Comparison of ENCODE assay signal across 12 cellular contexts in genomic region chr13:41603917-41604316, GRCh38.
DNase-seq lines count a peak whose midpoint lies in the region; ATAC-seq, FAIRE-seq and TF ChIP-seq lines count a peak whose summit lies in the region.
"Had no signal": no experiment of that assay in that cellular context is flagged by ENCODE, and none has a peak within 500 bp of the region (broad histone marks: within the 10 kb centered on the region; RNA-seq: fewer than 3 reads in every experiment).

No MANE protein-coding gene starts in this region.

- TF ChIP-seq POLR2A in endothelial cell of umbilical vein (IDR thresholded peaks at IDR 0.05; ENCODE audit: low read depth, low read length) = no peak

- no CpG with 5 or more reads among the region's 1 CpG for WGBS in mesendoderm (ENCODE audit: extremely low coverage, insufficient coverage, low lambda C conversion rate)

- H3K27me3 ChIP-seq in endothelial cell of umbilical vein (ENCODE audit: control insufficient read depth in 2 of 2, insufficient read depth in 2 of 2, low read length in 2 of 2) (no peaks in the 10 kb centered on the region), mesendoderm (ENCODE audit: insufficient read depth, low read length, poor library complexity) (no peaks in the 10 kb centered on the region)
- H3K27me3 ChIP-seq: BLaER1 treated with 17β-estradiol and CSF1 and Interleukin-3, amounts not matched to agents 10 nM and 100 nM; heart left ventricle had no signal

- no peak overlapping the region for H3K23ac ChIP-seq in mesendoderm (ENCODE audit: low read length)

- no TSS peak for BruUV-seq in endothelial cell of umbilical vein (replicated peaks; lab: Mats Ljungman, UMichigan)

- no peak overlapping the region for H4K8ac ChIP-seq in mesendoderm (ENCODE audit: low read depth, low read length)

- H3K36me3 ChIP-seq in endothelial cell of umbilical vein (ENCODE audit: control insufficient read depth in 2 of 2, extremely low read depth in 1 of 2, insufficient read depth in 2 of 2, low read length in 2 of 2) (no peaks in the 10 kb centered on the region), mesendoderm (ENCODE audit: control insufficient read depth, insufficient read depth, low read length) (no peaks in the 10 kb centered on the region)

- dilution Hi-C loops in endothelial cell of umbilical vein (cut with MboI; ENCODE audit: extremely low pct_ligation_motif_present, low sequenced_read_pairs) = no loop called here

- peak; percentile 40 to 51 for ATAC-seq in activated T-cell treated with anti-CD3 and anti-CD28 coated beads, Interleukin-2, amount 50 U/mL, for 72 hours (replicated peaks in 1 of 2)

- peaks cover 8 to 20% of the 10 kb centered on the region in 2 donors for H3K36me3 Mint-ChIP-seq in activated T-cell treated with anti-CD3 and anti-CD28 coated beads, Interleukin-2, amount 50 U/mL, for 72 hours (ENCODE audit: insufficient read depth in 2 of 2)
- peaks cover 88% of the 10 kb centered on the region for H3K36me3 Mint-ChIP-seq in activated T-cell treated with anti-CD3 and anti-CD28 coated beads, Interleukin-2, amount 50 U/mL, for 24 hours (ENCODE audit: low read depth)

- intact Hi-C loops in endothelial cell of umbilical vein (cut with micrococcal nuclease) = no loop called here

- POLR2A ChIA-PET in endothelial cell of umbilical vein (lab: Charles Lee) = no interaction called here

- H4K5ac ChIP-seq in mesendoderm (ENCODE audit: low read length) = no peak overlapping the region

- no peak overlapping the region for H3K18ac ChIP-seq in mesendoderm (ENCODE audit: low read length)

- no peak overlapping the region for H3K4ac ChIP-seq in mesendoderm (ENCODE audit: low read depth, low read length)

- peaks cover 5% of the 10 kb centered on the region for H3K4me1 ChIP-seq in endothelial cell of umbilical vein (ENCODE audit: control insufficient read depth, extremely low read depth, insufficient read depth, low read length)
- no peaks in the 10 kb centered on the region for H3K4me1 ChIP-seq in mesendoderm (ENCODE audit: control insufficient read depth, low read depth, low read length)
- H3K4me1 ChIP-seq: BLaER1 treated with 17β-estradiol and CSF1 and Interleukin-3, amounts not matched to agents 10 nM and 100 nM; heart left ventricle had no signal

- peak; percentile 66 for FAIRE-seq in endothelial cell of umbilical vein (lab: Jason Lieb, UNC)

- no peaks in the 10 kb centered on the region for H3K79me1 ChIP-seq in mesendoderm (ENCODE audit: low read length)

- H3K56ac ChIP-seq in mesendoderm (ENCODE audit: low read length) = no peak overlapping the region

- H2BK5ac ChIP-seq in mesendoderm (ENCODE audit: low read length) = no peak overlapping the region

- no peaks in the 10 kb centered on the region for H3K9me3 Mint-ChIP-seq in activated T-cell treated with anti-CD3 and anti-CD28 coated beads, Interleukin-2, amount 50 U/mL, for 72 hours
- no peaks in the 10 kb centered on the region for H3K9me3 Mint-ChIP-seq in activated T-cell treated with anti-CD3 and anti-CD28 coated beads, Interleukin-2, amount 50 U/mL, for 24 hours

- no peaks in the 10 kb centered on the region for H3K79me2 ChIP-seq in endothelial cell of umbilical vein (ENCODE audit: control insufficient read depth, insufficient read depth, low read length)
- no peaks in the 10 kb centered on the region for H3K79me2 ChIP-seq in mesendoderm (ENCODE audit: control insufficient read depth, insufficient read depth, low read length)

- TF ChIP-seq CTCF in endothelial cell of umbilical vein (IDR thresholded peaks at IDR 0.05; ENCODE audit: extremely low read depth in 1 of 2, insufficient read depth in 1 of 2, low read depth in 1 of 2, low read length in 2 of 2) = no peak

- H3K4me3 ChIP-seq in endothelial cell of umbilical vein (replicated peaks in 1 of 3; ENCODE audit: insufficient read depth in 1 of 3, low read depth in 1 of 3, low read length in 3 of 3) (no peak overlapping the region), skeletal muscle cell (ENCODE audit: low read depth, low read length) (no peak overlapping the region), mesendoderm (ENCODE audit: low read length) (no peak overlapping the region)
- H3K4me3 ChIP-seq: BLaER1 treated with 17β-estradiol and CSF1 and Interleukin-3, amounts not matched to agents 10 nM and 100 nM; heart left ventricle had no signal

- no peak overlapping the region for H3K4me2 ChIP-seq in endothelial cell of umbilical vein (ENCODE audit: insufficient read depth, low read length)
- no peak overlapping the region for H3K4me2 ChIP-seq in mesendoderm (ENCODE audit: low read length)
- H3K4me2 ChIP-seq: BLaER1 treated with 17β-estradiol and CSF1 and Interleukin-3, amounts not matched to agents 10 nM and 100 nM had no signal

- H3K4me3 Mint-ChIP-seq in activated T-cell treated with anti-CD3 and anti-CD28 coated beads, Interleukin-2, amount 50 U/mL, for 72 hours = no peak overlapping the region
- H3K4me3 Mint-ChIP-seq in activated T-cell treated with anti-CD3 and anti-CD28 coated beads, Interleukin-2, amount 50 U/mL, for 24 hours = no peak overlapping the region

- H3K4me1 Mint-ChIP-seq in activated T-cell treated with anti-CD3 and anti-CD28 coated beads, Interleukin-2, amount 50 U/mL, for 72 hours (ENCODE audit: low read depth) = no peaks in the 10 kb centered on the region
- H3K4me1 Mint-ChIP-seq in activated T-cell treated with anti-CD3 and anti-CD28 coated beads, Interleukin-2, amount 50 U/mL, for 24 hours (ENCODE audit: low read depth) = no peaks in the 10 kb centered on the region

- H3K27ac ChIP-seq in endothelial cell of umbilical vein (ENCODE audit: insufficient read depth, low read depth, low read length) (no peak overlapping the region), mesendoderm (ENCODE audit: low read depth, low read length) (no peak overlapping the region)
- H3K27ac ChIP-seq: BLaER1 treated with 17β-estradiol and CSF1 and Interleukin-3, amounts not matched to agents 10 nM and 100 nM; heart left ventricle had no signal

- no peak overlapping the region for H2AFZ ChIP-seq in endothelial cell of umbilical vein (ENCODE audit: low read depth, low read length)

- H3K27me3 Mint-ChIP-seq in activated T-cell treated with anti-CD3 and anti-CD28 coated beads, Interleukin-2, amount 50 U/mL, for 72 hours (ENCODE audit: low read depth) = no peaks in the 10 kb centered on the region
- no peaks in the 10 kb centered on the region for H3K27me3 Mint-ChIP-seq in activated T-cell treated with anti-CD3 and anti-CD28 coated beads, Interleukin-2, amount 50 U/mL, for 24 hours

- peak; percentile 3 to 17 for DNase-seq in activated T-cell treated with anti-CD3 and anti-CD28 coated beads, Interleukin-2, amount 50 U/mL, for 72 hours
- DNase-seq in activated T-cell treated with anti-CD3 and anti-CD28 coated beads, Interleukin-2, amount 50 U/mL, for 24 hours = no peak
- DNase-seq in NCI-H2029 treated with DMSO at 0.1 percent for 48 hours (lab: John Stamatoyannopoulos, UW) (peak; percentile 21), endothelial cell of umbilical vein (ENCODE audit: low read depth, low spot score) (peak; percentile 69), skeletal muscle cell (ENCODE audit: low read depth) (peak; percentile 50), mesendoderm (no peak), CD1c-positive myeloid dendritic cell (ENCODE audit: extremely low spot score) (no peak)
- DNase-seq in stimulated activated naive CD4-positive, alpha-beta T cell treated with Interleukin-2 at 50 U/mL for 16 hours (lab: John Stamatoyannopoulos, UW) = no peak
- DNase-seq: activated CD4-positive, alpha-beta T cell treated with anti-CD3 and anti-CD28 coated beads, Interleukin-2, amount 50 U/mL, for 1 hour; NCI-H1092 had no signal

- no peaks in the 10 kb centered on the region for H3K9me3 ChIP-seq in endothelial cell of umbilical vein (replicated peaks; ENCODE audit: control insufficient read depth, insufficient read depth, low read length)
- H3K9me3 ChIP-seq: BLaER1 treated with 17β-estradiol and CSF1 and Interleukin-3, amounts not matched to agents 10 nM and 100 nM; heart left ventricle had no signal

- H2AK5ac ChIP-seq in mesendoderm (ENCODE audit: low read length) = no peak overlapping the region

- CTCF ChIA-PET in endothelial cell of umbilical vein (lab: Charles Lee) = interaction anchor here (0.6 kb wide), 1 partner anchor 10 kb away, joined by 3 read pairs; no protein-coding TSS in a partner anchor

- H2BK120ac ChIP-seq in mesendoderm (ENCODE audit: low read depth, low read length) = no peak overlapping the region

- H3K27ac Mint-ChIP-seq in activated T-cell treated with anti-CD3 and anti-CD28 coated beads, Interleukin-2, amount 50 U/mL, for 72 hours = no peak overlapping the region
- no peak overlapping the region for H3K27ac Mint-ChIP-seq in activated T-cell treated with anti-CD3 and anti-CD28 coated beads, Interleukin-2, amount 50 U/mL, for 24 hours

- H4K20me1 ChIP-seq in endothelial cell of umbilical vein (replicated peaks; ENCODE audit: control insufficient read depth, extremely low read depth, insufficient read depth, low read length) = no peaks in the 10 kb centered on the region
- H4K20me1 ChIP-seq: BLaER1 treated with 17β-estradiol and CSF1 and Interleukin-3, amounts not matched to agents 10 nM and 100 nM had no signal

- no peak overlapping the region for H2BK15ac ChIP-seq in mesendoderm (replicated peaks; ENCODE audit: low read depth)

- H3K9me1 ChIP-seq in endothelial cell of umbilical vein (replicated peaks; ENCODE audit: control insufficient read depth, extremely low read depth, insufficient read depth, low read length) = no peaks in the 10 kb centered on the region

- H3K9ac ChIP-seq in endothelial cell of umbilical vein (replicated peaks; ENCODE audit: extremely low read depth, insufficient read depth, low read length) (no peak overlapping the region), mesendoderm (ENCODE audit: low read length) (no peak overlapping the region)
- H3K9ac ChIP-seq: BLaER1 treated with 17β-estradiol and CSF1 and Interleukin-3, amounts not matched to agents 10 nM and 100 nM had no signal

TF ChIP-seq in endothelial cell of umbilical vein, 7 proteins besides CTCF, POLR2A, EP300 and RAD21:
- TF ChIP-seq FOS (IDR thresholded peaks at IDR 0.05; ENCODE audit: borderline replicate concordance, insufficient read depth, low read length) = peak; percentile 71
- no peak for TF ChIP-seq POLR2AphosphoS5 (IDR thresholded peaks at IDR 0.05; ENCODE audit: insufficient read depth, low read depth, low read length)
- no peak for TF ChIP-seq EZH2 (IDR thresholded peaks at IDR 0.05; ENCODE audit: borderline replicate concordance, low read depth, low read length, severe bottlenecking)
- TF ChIP-seq MAX (IDR thresholded peaks at IDR 0.05; ENCODE audit: insufficient read depth, insufficient read length) = no peak
- no peak for TF ChIP-seq MYC (IDR thresholded peaks at IDR 0.05; ENCODE audit: low read depth, low read length)
- TF ChIP-seq JUN (IDR thresholded peaks at IDR 0.05; ENCODE audit: borderline replicate concordance, insufficient read depth, insufficient read length, low read depth) = peak; percentile 29
- TF ChIP-seq GATA2 (IDR thresholded peaks at IDR 0.05; ENCODE audit: insufficient read depth, insufficient read length, low read depth, low read length) = no peak

Comparison
In these comparisons a context has a peak if more than half of its experiments do, and no peak if none do; other contexts are left out.
1. DNase-seq: peak in activated T-cell treated with anti-CD3 and anti-CD28 coated beads, Interleukin-2, amount 50 U/mL, for 72 hours (2 of 2), NCI-H2029 treated with DMSO at 0.1 percent for 48 hours (single experiment), endothelial cell of umbilical vein (single experiment) and skeletal muscle cell (single experiment); none in activated T-cell treated with anti-CD3 and anti-CD28 coated beads, Interleukin-2, amount 50 U/mL, for 24 hours (single experiment), mesendoderm (single experiment), CD1c-positive myeloid dendritic cell (single experiment) and stimulated activated naive CD4-positive, alpha-beta T cell treated with Interleukin-2 at 50 U/mL for 16 hours (single experiment).